In genomic region chr11:2792376-2793250, GRCh38 we compare ENCODE assay signal across 13 cellular contexts.
DNase-seq lines count a peak whose midpoint lies in the region; ATAC-seq and TF ChIP-seq lines count a peak whose summit lies in the region.
"Had no signal": no experiment of that assay in that cellular context is flagged by ENCODE, and none has a peak within 500 bp of the region (broad histone marks: within the 10 kb centered on the region; RNA-seq: fewer than 3 reads in every experiment).

No MANE protein-coding gene starts in this region.

- H3K36me3 Mint-ChIP-seq in activated naive CD8-positive, alpha-beta T cell treated with anti-CD3 and anti-CD28 coated beads, Interleukin-2, amount 10 ng/mL, durations not matched to agents 7 days and 5 days, result peaks cover 2% of the 10 kb centered on the region
- peaks cover 4 to 12% of the 10 kb centered on the region in 2 donors for H3K36me3 Mint-ChIP-seq in stimulated activated naive B cell treated with anti-CD40 and anti-IgM and Interleukin-4, amounts not matched to agents 10 μg/mL and 1 μg/mL and 100 μg/mL, for 72 hours
- H3K36me3 Mint-ChIP-seq in activated CD4-positive, alpha-beta memory T cell treated with anti-CD3 and anti-CD28 coated beads for 36 hours, result peaks cover 2% of the 10 kb centered on the region
- H3K36me3 Mint-ChIP-seq: activated CD8-positive, alpha-beta memory T cell treated with anti-CD3 and anti-CD28 coated beads, Interleukin-2, amount 10 ng/mL, durations not matched to agents 7 days and 5 days had no signal

- no peaks in the 10 kb centered on the region for H3K36me3 ChIP-seq in Peyer's patch
- no peaks in the 10 kb centered on the region for H3K36me3 ChIP-seq in left lung

- intact Hi-C loops in left lung (cut with DNase I), result no loop called here
- intact Hi-C loops in activated CD4-positive, alpha-beta memory T cell treated with anti-CD3 and anti-CD28 coated beads for 36 hours (cut with micrococcal nuclease), result no loop called here

- no peaks in the 10 kb centered on the region for H3K9me3 Mint-ChIP-seq in activated naive CD8-positive, alpha-beta T cell treated with anti-CD3 and anti-CD28 coated beads, Interleukin-2, amount 10 ng/mL, durations not matched to agents 7 days and 5 days
- H3K9me3 Mint-ChIP-seq in stimulated activated naive B cell treated with anti-CD40 and anti-IgM and Interleukin-4, amounts not matched to agents 10 μg/mL and 1 μg/mL and 100 μg/mL, for 72 hours, result no peaks in the 10 kb centered on the region
- no peaks in the 10 kb centered on the region for H3K9me3 Mint-ChIP-seq in activated CD4-positive, alpha-beta memory T cell treated with anti-CD3 and anti-CD28 coated beads for 36 hours

- CTCF ChIA-PET in activated CD4-positive, alpha-beta memory T cell treated with anti-CD3 and anti-CD28 coated beads for 36 hours (lab: Charles Lee), result no interaction called here

- TF ChIP-seq CTCF in Peyer's patch (IDR thresholded peaks at IDR 0.05) (no peak), left lung (IDR thresholded peaks at IDR 0.05) (no peak)

- no peak overlapping the region for H3K27ac ChIP-seq in Peyer's patch
- H3K27ac ChIP-seq in left lung, result no peak overlapping the region
- H3K27ac ChIP-seq: GM23248 had no signal

- H3K27ac Mint-ChIP-seq in activated naive CD8-positive, alpha-beta T cell treated with anti-CD3 and anti-CD28 coated beads, Interleukin-2, amount 10 ng/mL, durations not matched to agents 7 days and 5 days, result no peak overlapping the region
- H3K27ac Mint-ChIP-seq in stimulated activated naive B cell treated with anti-CD40 and anti-IgM and Interleukin-4, amounts not matched to agents 10 μg/mL and 1 μg/mL and 100 μg/mL, for 72 hours, result peak overlapping the region; percentile 94
- H3K27ac Mint-ChIP-seq in activated CD4-positive, alpha-beta memory T cell treated with anti-CD3 and anti-CD28 coated beads for 36 hours, result no peak overlapping the region
- H3K27ac Mint-ChIP-seq: activated CD8-positive, alpha-beta memory T cell treated with anti-CD3 and anti-CD28 coated beads, Interleukin-2, amount 10 ng/mL, durations not matched to agents 7 days and 5 days had no signal

- no peak for ATAC-seq in activated naive CD8-positive, alpha-beta T cell treated with anti-CD3 and anti-CD28 coated beads, Interleukin-2, amount 10 ng/mL, durations not matched to agents 7 days and 5 days (ENCODE audit: low read depth)
- ATAC-seq in left lung, result no peak
- ATAC-seq in stimulated activated naive B cell treated with anti-CD40 and anti-IgM and Interleukin-4, amounts not matched to agents 10 μg/mL and 1 μg/mL and 100 μg/mL, for 72 hours (replicated peaks), result no peak

- peak overlapping the region; percentile 66 for H3K4me3 Mint-ChIP-seq in activated naive CD8-positive, alpha-beta T cell treated with anti-CD3 and anti-CD28 coated beads, Interleukin-2, amount 10 ng/mL, durations not matched to agents 7 days and 5 days
- peak overlapping the region; percentile 78 to 89 for H3K4me3 Mint-ChIP-seq in stimulated activated naive B cell treated with anti-CD40 and anti-IgM and Interleukin-4, amounts not matched to agents 10 μg/mL and 1 μg/mL and 100 μg/mL, for 72 hours
- no peak overlapping the region for H3K4me3 Mint-ChIP-seq in activated CD4-positive, alpha-beta memory T cell treated with anti-CD3 and anti-CD28 coated beads for 36 hours

- no peaks in the 10 kb centered on the region for H3K9me3 ChIP-seq in Peyer's patch
- H3K9me3 ChIP-seq in left lung, result no peaks in the 10 kb centered on the region

- H3K4me3 ChIP-seq in Peyer's patch, result no peak overlapping the region
- no peak overlapping the region for H3K4me3 ChIP-seq in left lung
- H3K4me3 ChIP-seq: GM23248 had no signal

- H3K4me1 Mint-ChIP-seq in activated naive CD8-positive, alpha-beta T cell treated with anti-CD3 and anti-CD28 coated beads, Interleukin-2, amount 10 ng/mL, durations not matched to agents 7 days and 5 days, result no peaks in the 10 kb centered on the region
- peaks cover 6% of the 10 kb centered on the region in 2 donors for H3K4me1 Mint-ChIP-seq in stimulated activated naive B cell treated with anti-CD40 and anti-IgM and Interleukin-4, amounts not matched to agents 10 μg/mL and 1 μg/mL and 100 μg/mL, for 72 hours
- peaks cover 7% of the 10 kb centered on the region for H3K4me1 Mint-ChIP-seq in activated CD4-positive, alpha-beta memory T cell treated with anti-CD3 and anti-CD28 coated beads for 36 hours (ENCODE audit: low read depth)
- H3K4me1 Mint-ChIP-seq: activated CD8-positive, alpha-beta memory T cell treated with anti-CD3 and anti-CD28 coated beads, Interleukin-2, amount 10 ng/mL, durations not matched to agents 7 days and 5 days had no signal

- TF ChIP-seq POLR2A in Peyer's patch (IDR thresholded peaks at IDR 0.05), result no peak

- POLR2A ChIA-PET in activated naive CD8-positive, alpha-beta T cell treated with anti-CD3 and anti-CD28 coated beads, Interleukin-2, amount 10 ng/mL, durations not matched to agents 7 days and 5 days (lab: Charles Lee), result no interaction called here
- POLR2A ChIA-PET in activated CD4-positive, alpha-beta memory T cell treated with anti-CD3 and anti-CD28 coated beads for 36 hours (lab: Charles Lee), result no interaction called here

- DNase-seq in Peyer's patch, result peak in 2 of 3 donors; percentile 31 to 36
- peak; percentile 23 for DNase-seq in activated naive CD8-positive, alpha-beta T cell treated with anti-CD3 and anti-CD28 coated beads, Interleukin-2, amount 10 ng/mL, durations not matched to agents 7 days and 5 days
- peak; percentile 27 to 66 for DNase-seq in left lung
- no peak for DNase-seq in stimulated activated naive B cell treated with anti-CD40 and anti-IgM and Interleukin-4, amounts not matched to agents 10 μg/mL and 1 μg/mL and 100 μg/mL, for 72 hours
- DNase-seq in HT-29 (ENCODE audit: low spot score), result no peak
- DNase-seq in amygdala (lab: John Stamatoyannopoulos, UW), result no peak
- DNase-seq in activated CD4-positive, alpha-beta memory T cell treated with anti-CD3 and anti-CD28 coated beads for 36 hours, result no peak
- DNase-seq: activated CD8-positive, alpha-beta memory T cell treated with anti-CD3 and anti-CD28 coated beads, Interleukin-2, amount 10 ng/mL, durations not matched to agents 7 days and 5 days; foreskin melanocyte; GM23248; NCI-H526; small intestine; SW 1271 had no signal

- no peaks in the 10 kb centered on the region for H3K27me3 Mint-ChIP-seq in activated naive CD8-positive, alpha-beta T cell treated with anti-CD3 and anti-CD28 coated beads, Interleukin-2, amount 10 ng/mL, durations not matched to agents 7 days and 5 days
- peaks cover 8 to 43% of the 10 kb centered on the region in 2 donors for H3K27me3 Mint-ChIP-seq in stimulated activated naive B cell treated with anti-CD40 and anti-IgM and Interleukin-4, amounts not matched to agents 10 μg/mL and 1 μg/mL and 100 μg/mL, for 72 hours
- H3K27me3 Mint-ChIP-seq in activated CD4-positive, alpha-beta memory T cell treated with anti-CD3 and anti-CD28 coated beads for 36 hours, result no peaks in the 10 kb centered on the region

- H3K4me1 ChIP-seq in Peyer's patch (peaks cover 0 to 10% (median 0%) of the 10 kb centered on the region in 4 donors), left lung (peaks cover 0 to 12% of the 10 kb centered on the region in 2 donors)

- H3K27me3 ChIP-seq in Peyer's patch (no peaks in the 10 kb centered on the region), left lung (peaks cover 0 to 18% of the 10 kb centered on the region in 2 donors)

Comparison
In these comparisons a context has a peak if more than half of its experiments do, and no peak if none do; other contexts are left out.
1. DNase-seq: peak in Peyer's patch (2 of 3), activated naive CD8-positive, alpha-beta T cell treated with anti-CD3 and anti-CD28 coated beads, Interleukin-2, amount 10 ng/mL, durations not matched to agents 7 days and 5 days (single experiment) and left lung (2 of 2); none in stimulated activated naive B cell treated with anti-CD40 and anti-IgM and Interleukin-4, amounts not matched to agents 10 μg/mL and 1 μg/mL and 100 μg/mL, for 72 hours (single experiment), HT-29 (single experiment), amygdala (0 of 56) and activated CD4-positive, alpha-beta memory T cell treated with anti-CD3 and anti-CD28 coated beads for 36 hours (single experiment).